In the genomic region with DNA sequence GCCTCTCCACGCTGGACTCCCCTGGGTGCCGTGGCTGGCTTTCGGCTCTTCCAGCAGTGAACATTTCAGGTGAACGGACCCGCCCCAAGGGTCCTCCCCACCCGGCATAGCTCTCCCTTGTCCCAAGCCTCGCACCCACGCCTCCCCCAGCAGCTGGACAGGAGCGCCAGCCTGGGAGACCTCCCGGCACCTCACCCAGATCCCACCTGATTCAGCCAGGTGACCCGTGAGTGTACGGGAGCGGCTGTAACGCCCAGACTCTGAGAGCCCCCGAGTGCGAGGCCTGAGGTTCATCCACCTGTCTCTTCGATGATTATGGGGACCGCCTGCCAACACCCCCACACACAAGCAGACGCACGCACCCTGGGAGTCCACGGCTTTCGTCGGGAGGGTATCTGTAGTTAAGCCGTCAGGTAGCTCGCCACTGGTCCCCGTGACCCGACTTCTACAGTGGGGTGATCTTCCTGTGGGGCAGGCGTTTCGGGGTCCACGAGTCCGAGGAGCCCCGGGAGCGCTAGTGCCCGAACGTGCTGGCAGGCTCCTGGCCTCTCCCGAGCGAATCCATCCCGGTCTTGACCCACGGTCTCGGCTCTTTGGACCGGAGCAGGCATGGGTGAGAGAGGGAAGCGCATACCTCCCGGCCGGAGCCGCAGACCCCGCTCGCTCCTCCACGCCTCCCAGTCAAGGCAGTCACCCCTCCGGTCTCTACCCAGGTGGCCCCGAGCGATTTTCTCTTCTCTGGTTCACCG, we compare ENCODE assay signal across 8 cellular contexts. TPM values are rescaled to one million over a fixed set of nuclear protein-coding genes. Genes with fewer than 3 reads are reported as not detected.
DNase-seq lines count a peak whose midpoint lies in the region; ATAC-seq and TF ChIP-seq lines count a peak whose summit lies in the region.

No MANE protein-coding gene starts in this region.

- TF ChIP-seq CTCF in HFFc6 (IDR thresholded peaks at IDR 0.05), result no peak

- peaks cover 19% of the 10 kb centered on the region for H3K27me3 Mint-ChIP-seq in HFFc6 (ENCODE audit: insufficient read depth)

- H3K27ac Mint-ChIP-seq in HFFc6, result peak overlapping the region; percentile 24; the same call in 1 of the 2 replicates

- H3K4me1 Mint-ChIP-seq in HFFc6 (ENCODE audit: low read depth), result peaks cover 39% of the 10 kb centered on the region

- intact Hi-C loops in left cardiac atrium (cut with DNase I), result loop anchor here (2.0 to 5.0 kb wide), 2 partner anchors 33 to 72 kb away; a partner anchor contains a TSS

- no peaks in the 10 kb centered on the region for H3K36me3 Mint-ChIP-seq in HFFc6 (ENCODE audit: low read depth)

- ATAC-seq in left cardiac atrium (no peak), GM19023 (IDR thresholded peaks at IDR 0.05; ENCODE audit: unreplicated experiment) (no peak), GM18873 (IDR thresholded peaks at IDR 0.05; ENCODE audit: low FRiP score, unreplicated experiment) (no peak)

- H3K9me3 ChIP-seq in skeletal muscle tissue (ENCODE audit: control insufficient read depth in 3 of 3, low read length in 3 of 3), result no peaks in the 10 kb centered on the region

- DNase-seq in HFFc6 (no peak), left cardiac atrium (peak; percentile 49), MV-4-11 (lab: John Stamatoyannopoulos, UW) (no peak), DMS53 (lab: John Stamatoyannopoulos, UW) (no peak)
- peak; percentile 82 for DNase-seq in activated CD8-positive, alpha-beta memory T cell treated with anti-CD3 and anti-CD28 coated beads, Interleukin-2, amount 50 U/mL, for 48 hours

- peak overlapping the region; percentile 89 for H3K27ac ChIP-seq in skeletal muscle tissue (ENCODE audit: low read depth, low read length)

- no peaks in the 10 kb centered on the region for H3K27me3 ChIP-seq in skeletal muscle tissue (ENCODE audit: control insufficient read depth in 3 of 3, insufficient read depth in 3 of 3, low read length in 3 of 3)

- H3K9ac ChIP-seq in skeletal muscle tissue (ENCODE audit: low read depth in 1 of 3, low read length in 3 of 3), result peak overlapping the region; percentile 63 to 92 (median 86)

- peaks cover 3 to 10% (median 3%) of the 10 kb centered on the region in 3 donors for H3K36me3 ChIP-seq in skeletal muscle tissue (ENCODE audit: control insufficient read depth in 3 of 3, insufficient read depth in 3 of 3, low read length in 3 of 3)

- peaks cover 5% of the 10 kb centered on the region for H3K9me3 Mint-ChIP-seq in HFFc6

- peak overlapping the region; percentile 99 for H3K4me3 Mint-ChIP-seq in HFFc6

- H3K4me3 ChIP-seq in skeletal muscle tissue (ENCODE audit: low read length in 3 of 3), result peak overlapping the region; percentile 80 to 96 (median 92)

- H3K4me1 ChIP-seq in skeletal muscle tissue (ENCODE audit: control insufficient read depth in 3 of 3, insufficient read depth in 3 of 3, low read length in 3 of 3), result peaks cover 23 to 52% (median 52%) of the 10 kb centered on the region in 3 donors

RNA-seq across cellular contexts. Expression of a gene that starts 14.9 kb away (rescaled TPM):
- total RNA-seq in HFFc6 (2021; fragmentation: NEBNext Ultra II Directional; extraction: Animal tissue kit (Norgen Biotek cat#: 25700)), result 1 to 10 TPM; 2.8 to 7.5 (median 5.3) TPM
- total RNA-seq in left cardiac atrium (1 to 10 TPM; 5.9 to 9.0 TPM), skeletal muscle tissue (9.9 TPM)

RNA-seq across cellular contexts. Expression of a gene that starts 32.9 kb away (rescaled TPM):
- 10 to 100 TPM; 20.3 to 24.0 (median 22.5) TPM for total RNA-seq in HFFc6 (2021; fragmentation: NEBNext Ultra II Directional; extraction: Animal tissue kit (Norgen Biotek cat#: 25700))
- total RNA-seq in left cardiac atrium (10 to 100 TPM; 17.1 to 19.1 TPM), skeletal muscle tissue (15.1 TPM)

RNA-seq across cellular contexts. Expression of a gene that starts 42.8 kb away (rescaled TPM):
- not detected for total RNA-seq in HFFc6 (2021; fragmentation: NEBNext Ultra II Directional; extraction: Animal tissue kit (Norgen Biotek cat#: 25700))
- total RNA-seq in left cardiac atrium, result not detected
- not detected for total RNA-seq in skeletal muscle tissue

RNA-seq across cellular contexts. Expression of a gene that starts 53.6 kb away (rescaled TPM):
- 1,000 to 10,000 TPM; 1,737 to 2,012 (median 1,885) TPM for total RNA-seq in HFFc6 (2021; fragmentation: NEBNext Ultra II Directional; extraction: Animal tissue kit (Norgen Biotek cat#: 25700))
- total RNA-seq in left cardiac atrium, result 100 to 1,000 TPM; 713 to 792 TPM
- total RNA-seq in skeletal muscle tissue, result 4,748 TPM

RNA-seq across cellular contexts. Expression of a gene that starts 59.2 kb away (rescaled TPM):
- not detected for total RNA-seq in HFFc6 (2021; fragmentation: NEBNext Ultra II Directional; extraction: Animal tissue kit (Norgen Biotek cat#: 25700))
- total RNA-seq in left cardiac atrium, result not detected
- total RNA-seq in skeletal muscle tissue, result not detected

Comparison
In these comparisons a context has a peak if more than half of its experiments do, and no peak if none do; other contexts are left out.
1. DNase-seq: peak in activated CD8-positive, alpha-beta memory T cell treated with anti-CD3 and anti-CD28 coated beads, Interleukin-2, amount 50 U/mL, for 48 hours (single experiment) and left cardiac atrium (single experiment); none in HFFc6 (single experiment), MV-4-11 (single experiment) and DMS53 (single experiment).